ENCODE assay signal across 16 cellular contexts in genomic region chr14:33375781-33376180, GRCh38.
"Had no signal": no experiment of that assay in that cellular context is flagged by ENCODE, and none has a peak within 500 bp of the region (broad histone marks: within the 10 kb centered on the region; RNA-seq: fewer than 3 reads in every experiment).

No MANE protein-coding gene starts in this region.

- DNase-seq: activated CD4-positive, alpha-beta T cell treated with anti-CD3 and anti-CD28 coated beads, Interleukin-2, amount 50 U/mL, for 4 hours; activated gamma-delta T cell treated with Interleukin-2 at 50 U/mL for 16 hours; amygdala; cerebellar nuclear complex; effector CD4-positive, alpha-beta T cell; gastrocnemius medialis; head of caudate nucleus; left ventricle myocardium inferior; mammary epithelial cell; midbrain; retina; stimulated activated CD4-positive, alpha-beta T cell treated with anti-CD3 and anti-CD28 coated beads, Interleukin-12 subunit alpha, Interleukin-12 subunit beta, amount 100 ng/mL, for 4 hours; stimulated activated CD4-positive, alpha-beta T cell treated with anti-CD3 and anti-CD28 coated beads, Interleukin-2, amount 100 ng/mL, for 24 hours had no signal

- ATAC-seq: gastrocnemius medialis had no signal

- H3K4me3 ChIP-seq: breast epithelium, esophagus muscularis mucosa, gastrocnemius medialis, left ventricle myocardium inferior, tibial nerve had no signal
